In genomic region chr9:94921656-94922055, GRCh38 we compare ENCODE assay signal across 10 cellular contexts.
DNase-seq lines count a peak whose midpoint lies in the region; ATAC-seq, FAIRE-seq and TF ChIP-seq lines count a peak whose summit lies in the region.
"Had no signal": no experiment of that assay in that cellular context is flagged by ENCODE, and none has a peak within 500 bp of the region (broad histone marks: within the 10 kb centered on the region; RNA-seq: fewer than 3 reads in every experiment).

No MANE protein-coding gene starts in this region.

- H3K79me2 ChIP-seq in OCI-LY7 (ENCODE audit: insufficient read depth, low read depth, low read length): no peaks in the 10 kb centered on the region

- TF ChIP-seq EP300 in transverse colon (IDR thresholded peaks at IDR 0.05; ENCODE audit: low read depth): no peak

- H3K4me1 ChIP-seq in OCI-LY7 (ENCODE audit: insufficient read depth, low read length, poor library complexity, severe bottlenecking) (peaks cover 11% of the 10 kb centered on the region), muscle layer of duodenum (ENCODE audit: control insufficient read depth in 1 of 2, insufficient read depth in 2 of 2, low read length in 2 of 2) (peaks cover 7 to 9% of the 10 kb centered on the region in 2 donors), transverse colon (peaks cover 20 to 50% (median 29%) of the 10 kb centered on the region in 4 donors)

- DNase-seq in OCI-LY7 (ENCODE audit: low spot score): no peak
- DNase-seq in transverse colon: no peak
- DNase-seq in GM10248 (ENCODE audit: extremely low spot score): no peak
- no peak for DNase-seq in GM12891 (ENCODE audit: insufficient read length, low spot score)
- DNase-seq in GM19239 (ENCODE audit: insufficient read length, low spot score): no peak
- DNase-seq: central memory CD4-positive, alpha-beta T cell had no signal

- H3K9me2 ChIP-seq in OCI-LY7 (ENCODE audit: insufficient read depth, low read length): no peaks in the 10 kb centered on the region

- no peaks in the 10 kb centered on the region for H3K36me3 ChIP-seq in OCI-LY7 (ENCODE audit: insufficient read depth, low read length)
- H3K36me3 ChIP-seq in muscle layer of duodenum (ENCODE audit: control insufficient read depth in 1 of 2, insufficient read depth in 2 of 2, low read length in 2 of 2): peaks cover 0 to 5% of the 10 kb centered on the region in 2 donors
- no peaks in the 10 kb centered on the region for H3K36me3 ChIP-seq in transverse colon

- CTCF ChIA-PET in OCI-LY7 (lab: Charles Lee; ENCODE audit: unreplicated experiment): no interaction called here
- CTCF ChIA-PET in GM10248 (lab: Yijun Ruan, JAX): no interaction called here

- WGBS in transverse colon (ENCODE audit: low coverage in 1 of 2), 2 donors: 80 to 81% methylated on average over 4 to 11 of the region's 11 CpGs

- TF ChIP-seq CTCF in OCI-LY7 (conservative IDR thresholded peaks at IDR 0.05; ENCODE audit: low read length): no peak
- no peak for TF ChIP-seq CTCF in transverse colon (IDR thresholded peaks at IDR 0.05)
- no peak for TF ChIP-seq CTCF in GM10248 (IDR thresholded peaks at IDR 0.05; ENCODE audit: control extremely low read depth, extremely low read depth, low read depth, missing control alignments)

- H3K4me3 ChIP-seq in OCI-LY7 (ENCODE audit: low read depth, low read length, poor library complexity, severe bottlenecking) (no peak overlapping the region), muscle layer of duodenum (ENCODE audit: low read depth in 1 of 2, low read length in 2 of 2) (peak overlapping the region in 1 of 2 donors; percentile 10), transverse colon (no peak overlapping the region)

- ATAC-seq in HG03520 (IDR thresholded peaks at IDR 0.05; ENCODE audit: unreplicated experiment): no peak

- in situ Hi-C loops in transverse colon (cut with MboI; ENCODE audit: low pct_ligation_motif_present in 1 of 4, low pct_unique_long_range_greater_than_20kb in 1 of 4, low sequenced_read_pairs in 3 of 4): no loop called here

- H3K27ac ChIP-seq in OCI-LY7 (ENCODE audit: low read depth, low read length, poor library complexity, severe bottlenecking) (no peak overlapping the region), cingulate gyrus (ENCODE audit: low read depth, low read length) (peak overlapping the region; percentile 83), muscle layer of duodenum (ENCODE audit: low read length) (peak overlapping the region; percentile 86), transverse colon (peak overlapping the region; percentile 75 to 84 (median 80))

- FAIRE-seq in GM12891 (lab: Jason Lieb, UNC) (no peak), GM19239 (lab: Jason Lieb, UNC) (no peak)
- FAIRE-seq: G401.6 had no signal

- POLR2A ChIA-PET in OCI-LY7 (lab: Charles Lee) (no interaction called here), GM10248 (lab: Yijun Ruan, JAX) (no interaction called here)

- TF ChIP-seq POLR2A in transverse colon (IDR thresholded peaks at IDR 0.05): no peak
- no peak for TF ChIP-seq POLR2A in GM12891 (IDR thresholded peaks at IDR 0.05; ENCODE audit: low read depth, low read length)

- H3K27me3 ChIP-seq in muscle layer of duodenum (ENCODE audit: low read depth, low read length): no peaks in the 10 kb centered on the region
- H3K27me3 ChIP-seq in transverse colon: no peaks in the 10 kb centered on the region

- H2AFZ ChIP-seq in OCI-LY7 (ENCODE audit: low read length): no peak overlapping the region

- BruUV-seq in OCI-LY7 (replicated peaks; lab: Mats Ljungman, UMichigan): no TSS peak

- intact Hi-C loops in OCI-LY7 (cut with micrococcal nuclease; ENCODE audit: unreplicated experiment): no loop called here
- intact Hi-C loops in transverse colon (cut with DNase I; ENCODE audit: low total_unique reads): no loop called here

- no peaks in the 10 kb centered on the region for H4K20me1 ChIP-seq in OCI-LY7 (ENCODE audit: insufficient read depth, low read length)

- no peaks in the 10 kb centered on the region for H3K9me3 ChIP-seq in OCI-LY7 (ENCODE audit: low read length)
- no peaks in the 10 kb centered on the region for H3K9me3 ChIP-seq in muscle layer of duodenum (ENCODE audit: control insufficient read depth in 1 of 2, low read length in 2 of 2)
- H3K9me3 ChIP-seq in transverse colon: no peaks in the 10 kb centered on the region

- H3K4me2 ChIP-seq in OCI-LY7 (ENCODE audit: low read length): peak overlapping the region; percentile 63; the same call in 1 of the 2 replicates

TF ChIP-seq in GM12891, 5 proteins besides CTCF, POLR2A, EP300 and RAD21:
- TF ChIP-seq POU2F2 (IDR thresholded peaks at IDR 0.05; ENCODE audit: low read depth, low read length) (no peak), PAX5 (IDR thresholded peaks at IDR 0.05; ENCODE audit: insufficient read depth, low read length, severe bottlenecking) (no peak), TAF1 (IDR thresholded peaks at IDR 0.05; ENCODE audit: low read depth, low read length) (no peak), SPI1 (IDR thresholded peaks at IDR 0.05; ENCODE audit: low read depth, low read length) (no peak), POLR2AphosphoS5 (IDR thresholded peaks at IDR 0.05; ENCODE audit: low read depth, low read length) (no peak)
